34 cellular contexts compared by ENCODE assay signal in the genomic region with DNA sequence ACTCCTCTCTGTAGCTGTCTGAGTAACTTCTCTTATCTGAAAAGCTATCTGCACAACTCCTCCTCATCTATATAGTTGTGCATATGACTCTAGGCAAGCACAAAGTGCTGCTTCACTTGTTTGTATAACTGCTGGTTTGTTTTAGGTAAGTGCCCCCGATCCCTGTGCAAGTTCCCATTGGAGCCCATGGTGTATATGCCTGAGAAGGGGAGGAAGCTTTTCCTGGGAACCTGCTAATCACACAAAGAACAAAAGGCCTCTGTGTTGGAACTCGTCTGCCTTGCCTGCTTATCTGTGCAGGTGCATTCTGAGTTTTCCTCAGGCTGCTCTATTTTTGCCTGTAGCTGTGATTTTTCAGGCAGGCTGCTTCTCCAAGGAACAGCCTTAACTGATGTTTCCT.
"Had no signal": no experiment of that assay in that cellular context is flagged by ENCODE, and none has a peak within 500 bp of the region (broad histone marks: within the 10 kb centered on the region; RNA-seq: fewer than 3 reads in every experiment).

No MANE protein-coding gene starts in this region.

- H3K4me3 Mint-ChIP-seq: activated CD4-positive, alpha-beta memory T cell treated with anti-CD3 and anti-CD28 coated beads for 36 hours; activated CD4-positive, alpha-beta T cell treated with anti-CD3 and anti-CD28 coated beads for 36 hours; activated CD4-positive, alpha-beta T cell treated with anti-CD3 and anti-CD28 coated beads, Interleukin-2, amount 10 ng/mL, durations not matched to agents 24 days and 14 days; activated CD8-positive, alpha-beta memory T cell treated with anti-CD3 and anti-CD28 coated beads, Interleukin-2, amount 10 ng/mL, durations not matched to agents 7 days and 5 days; activated CD8-positive, alpha-beta T cell treated with anti-CD3 and anti-CD28 coated beads, Interleukin-2, amount 10 ng/mL, durations not matched to agents 7 days and 5 days; activated naive CD4-positive, alpha-beta T cell treated with anti-CD3 and anti-CD28 coated beads for 36 hours; activated naive CD4-positive, alpha-beta T cell treated with anti-CD3 and anti-CD28 coated beads, Interleukin-2, amount 50 U/mL, for 24 hours; activated naive CD8-positive, alpha-beta T cell treated with anti-CD3 and anti-CD28 coated beads for 36 hours; activated naive CD8-positive, alpha-beta T cell treated with anti-CD3 and anti-CD28 coated beads, Interleukin-2, amount 50 U/mL, for 24 hours; activated T-helper 1 cell treated with anti-CD3 and anti-CD28 coated beads, Interleukin-12 subunit alpha, Interleukin-12 subunit beta, Interleukin-2, Interleukin-4 antibody, amounts not matched to agents 30 ng/mL and 10 ng/mL and 1 ng/mL, durations not matched to agents 14 hours and 24 hours and 36 hours; T-helper 17 cell; T-helper 2 cell treated with Interferon-gamma antibody and Interleukin-4, amounts not matched to agents 5 μg/mL and 100 μg/mL, for 36 hours had no signal

- DNase-seq: activated CD4-positive, alpha-beta memory T cell treated with anti-CD3 and anti-CD28 coated beads for 36 hours; activated CD4-positive, alpha-beta T cell treated with anti-CD3 and anti-CD28 coated beads for 36 hours; activated CD4-positive, alpha-beta T cell treated with anti-CD3 and anti-CD28 coated beads, Interleukin-2, amount 10 ng/mL, durations not matched to agents 24 days and 14 days; activated CD4-positive, CD25-positive, alpha-beta regulatory T cell; activated CD4-positive, CD25-positive, alpha-beta regulatory T cell treated with anti-CD3 and anti-CD28 coated beads, Interleukin-2, amount 50 U/mL, for 72 hours; activated CD8-positive, alpha-beta memory T cell treated with anti-CD3 and anti-CD28 coated beads, Interleukin-2, amount 10 ng/mL, durations not matched to agents 7 days and 5 days; activated CD8-positive, alpha-beta memory T cell treated with anti-CD3 and anti-CD28 coated beads, Interleukin-2, amount 50 U/mL, for 4 hours; activated CD8-positive, alpha-beta T cell treated with anti-CD3 and anti-CD28 coated beads, Interleukin-2, amount 10 ng/mL, durations not matched to agents 7 days and 5 days; activated effector memory CD4-positive, alpha-beta T cell treated with anti-CD3 and anti-CD28 coated beads, Interleukin-2, amount 50 U/mL, for 16 hours; activated naive CD4-positive, alpha-beta T cell treated with anti-CD3 and anti-CD28 coated beads for 36 hours; activated naive CD8-positive, alpha-beta T cell treated with anti-CD3 and anti-CD28 coated beads for 36 hours; activated naive CD8-positive, alpha-beta T cell treated with anti-CD3 and anti-CD28 coated beads, Interleukin-2, amount 50 U/mL, for 24 hours; activated T-cell treated with anti-CD3 and anti-CD28 coated beads, Interleukin-2, amount 50 U/mL, for 1 hour; activated T-cell treated with anti-CD3 and anti-CD28 coated beads, Interleukin-2, amount 50 U/mL, for 48 hours; adrenal gland; amygdala; aorta; body of pancreas; central memory CD4-positive, alpha-beta T cell; cerebellar nuclear complex; colonic mucosa; effector CD8-positive, alpha-beta T cell; esophagus squamous epithelium; foreskin melanocyte; heart right ventricle; T-helper 17 cell; T1000; WERI-Rb-1 had no signal

- H3K9me3 Mint-ChIP-seq: activated naive CD4-positive, alpha-beta T cell treated with anti-CD3 and anti-CD28 coated beads, Interleukin-2, amount 50 U/mL, for 24 hours; activated naive CD8-positive, alpha-beta T cell treated with anti-CD3 and anti-CD28 coated beads, Interleukin-2, amount 50 U/mL, for 24 hours had no signal

- H3K9me3 ChIP-seq: adrenal gland, body of pancreas, colonic mucosa, esophagus squamous epithelium, gastroesophageal sphincter had no signal

- H3K4me3 ChIP-seq: adrenal gland, body of pancreas, colonic mucosa, esophagus squamous epithelium, gastroesophageal sphincter, heart right ventricle had no signal

- H3K36me3 Mint-ChIP-seq: activated naive CD4-positive, alpha-beta T cell treated with anti-CD3 and anti-CD28 coated beads, Interleukin-2, amount 50 U/mL, for 24 hours had no signal

- H3K4me1 Mint-ChIP-seq: activated CD4-positive, alpha-beta T cell treated with anti-CD3 and anti-CD28 coated beads for 36 hours; activated CD8-positive, alpha-beta memory T cell treated with anti-CD3 and anti-CD28 coated beads, Interleukin-2, amount 10 ng/mL, durations not matched to agents 7 days and 5 days; activated naive CD4-positive, alpha-beta T cell treated with anti-CD3 and anti-CD28 coated beads, Interleukin-2, amount 50 U/mL, for 24 hours; T-helper 17 cell had no signal

- H3K27ac Mint-ChIP-seq: activated CD4-positive, alpha-beta memory T cell treated with anti-CD3 and anti-CD28 coated beads for 36 hours; activated CD4-positive, alpha-beta T cell treated with anti-CD3 and anti-CD28 coated beads for 36 hours; activated CD4-positive, alpha-beta T cell treated with anti-CD3 and anti-CD28 coated beads, Interleukin-2, amount 10 ng/mL, durations not matched to agents 24 days and 14 days; activated CD8-positive, alpha-beta memory T cell treated with anti-CD3 and anti-CD28 coated beads, Interleukin-2, amount 10 ng/mL, durations not matched to agents 7 days and 5 days; activated CD8-positive, alpha-beta T cell treated with anti-CD3 and anti-CD28 coated beads, Interleukin-2, amount 10 ng/mL, durations not matched to agents 7 days and 5 days; activated naive CD4-positive, alpha-beta T cell treated with anti-CD3 and anti-CD28 coated beads for 36 hours; activated naive CD4-positive, alpha-beta T cell treated with anti-CD3 and anti-CD28 coated beads, Interleukin-2, amount 50 U/mL, for 24 hours; activated naive CD8-positive, alpha-beta T cell treated with anti-CD3 and anti-CD28 coated beads for 36 hours; activated naive CD8-positive, alpha-beta T cell treated with anti-CD3 and anti-CD28 coated beads, Interleukin-2, amount 50 U/mL, for 24 hours; activated T-helper 1 cell treated with anti-CD3 and anti-CD28 coated beads, Interleukin-12 subunit alpha, Interleukin-12 subunit beta, Interleukin-2, Interleukin-4 antibody, amounts not matched to agents 30 ng/mL and 10 ng/mL and 1 ng/mL, durations not matched to agents 14 hours and 24 hours and 36 hours; activated T-helper 2 cell treated with anti-CD3 and anti-CD28 coated beads, Interferon-gamma antibody, Interleukin-2, Interleukin-4, amounts not matched to agents 10 μg/mL and 5 μg/mL and 100 μg/mL, durations not matched to agents 14 hours and 24 hours and 36 hours; T-helper 17 cell; T-helper 2 cell treated with Interferon-gamma antibody and Interleukin-4, amounts not matched to agents 5 μg/mL and 100 μg/mL, for 36 hours had no signal

- H3K4me1 ChIP-seq: adrenal gland, colonic mucosa, esophagus squamous epithelium, gastroesophageal sphincter, heart right ventricle had no signal

- H3K36me3 ChIP-seq: adrenal gland, colonic mucosa, esophagus squamous epithelium, gastroesophageal sphincter, heart right ventricle, WERI-Rb-1 had no signal

- H3K27ac ChIP-seq: adrenal gland, body of pancreas, colonic mucosa, epithelial cell of prostate, esophagus squamous epithelium, gastroesophageal sphincter, heart right ventricle, WERI-Rb-1 had no signal

- H3K27me3 ChIP-seq: adrenal gland, body of pancreas, colonic mucosa, heart right ventricle had no signal

- H3K27me3 Mint-ChIP-seq: activated naive CD8-positive, alpha-beta T cell treated with anti-CD3 and anti-CD28 coated beads, Interleukin-2, amount 50 U/mL, for 24 hours had no signal

- ATAC-seq: activated CD4-positive, alpha-beta T cell treated with anti-CD3 and anti-CD28 coated beads for 36 hours; activated CD8-positive, alpha-beta memory T cell treated with anti-CD3 and anti-CD28 coated beads, Interleukin-2, amount 10 ng/mL, durations not matched to agents 7 days and 5 days; activated CD8-positive, alpha-beta T cell treated with anti-CD3 and anti-CD28 coated beads, Interleukin-2, amount 10 ng/mL, durations not matched to agents 7 days and 5 days; activated naive CD8-positive, alpha-beta T cell treated with anti-CD3 and anti-CD28 coated beads, Interleukin-2, amount 50 U/mL, for 24 hours; body of pancreas; gastroesophageal sphincter; heart right ventricle; T-helper 17 cell had no signal
